In genomic region chr1:230701895-230702768, GRCh38 we compare ENCODE assay signal across 24 cellular contexts. TPM values are rescaled to one million over a fixed set of nuclear protein-coding genes. Genes with fewer than 3 reads are reported as not detected.
DNase-seq lines count a peak whose midpoint lies in the region; ATAC-seq, FAIRE-seq and TF ChIP-seq lines count a peak whose summit lies in the region.
"Had no signal": no experiment of that assay in that cellular context is flagged by ENCODE, and none has a peak within 500 bp of the region (broad histone marks: within the 10 kb centered on the region; RNA-seq: fewer than 3 reads in every experiment).

No MANE protein-coding gene starts in this region.

- no peaks in the 10 kb centered on the region for H3K36me3 Mint-ChIP-seq in MCF 10A (ENCODE audit: insufficient read depth, unreplicated experiment)

- no peak overlapping the region for H3K27ac ChIP-seq in HCT116 (ENCODE audit: low read depth, low read length)
- H3K27ac ChIP-seq in esophagus muscularis mucosa (replicated peaks in 1 of 4), result no peak overlapping the region
- H3K27ac ChIP-seq in stomach, result peak overlapping the region; percentile 11 to 74 (median 64)
- H3K27ac ChIP-seq in SK-N-SH (ENCODE audit: low read depth in 2 of 2, low read length in 1 of 2), result no peak overlapping the region
- H3K27ac ChIP-seq: A549; BLaER1 treated with 17β-estradiol and CSF1 and Interleukin-3, amounts not matched to agents 10 nM and 100 nM; HL-60; RWPE1 had no signal

- no peaks in the 10 kb centered on the region for H3K9me3 Mint-ChIP-seq in MCF 10A (ENCODE audit: unreplicated experiment)
- H3K9me3 Mint-ChIP-seq: CD4-positive, alpha-beta T cell had no signal

- DNase-seq in HCT116 (ENCODE audit: low read depth, low spot score) (no peak), SW480 (ENCODE audit: low spot score) (peak; percentile 53), esophagus muscularis mucosa (ENCODE audit: extremely low spot score) (peak; percentile 84), stomach (no peak), D721Med (ENCODE audit: insufficient read length, low spot score) (no peak), SK-N-SH (no peak), MCF 10A (ENCODE audit: unreplicated experiment) (no peak)
- DNase-seq: AML-193; CD4-positive, alpha-beta T cell; GDM1; GOT3; HCEC 1CT; KBM-7; NCI-H1048; NCI-H1694; NCI-H2081; NCI-H226; SHP77 had no signal

- FAIRE-seq in D721Med (lab: Jason Lieb, UNC), result no peak
- FAIRE-seq: A549, GM12878 had no signal

- H3K4me2 ChIP-seq in HCT116 (ENCODE audit: low read length) (peak overlapping the region; percentile 36), SK-N-SH (no peak overlapping the region)
- H3K4me2 ChIP-seq: A549 had no signal

- TF ChIP-seq RAD21 in HCT116 (IDR thresholded peaks at IDR 0.05; ENCODE audit: low read depth) (no peak), SK-N-SH (IDR thresholded peaks at IDR 0.05; ENCODE audit: low read length) (no peak)

- H3K9me3 ChIP-seq in HCT116 (ENCODE audit: control insufficient read depth in 1 of 2, insufficient read depth in 1 of 2, low read depth in 1 of 2, low read length in 2 of 2), result no peaks in the 10 kb centered on the region
- no peaks in the 10 kb centered on the region for H3K9me3 ChIP-seq in esophagus muscularis mucosa
- H3K9me3 ChIP-seq in stomach, result no peaks in the 10 kb centered on the region
- no peaks in the 10 kb centered on the region for H3K9me3 ChIP-seq in SK-N-SH
- H3K9me3 ChIP-seq: A549; BLaER1 treated with 17β-estradiol and CSF1 and Interleukin-3, amounts not matched to agents 10 nM and 100 nM had no signal

- peaks cover 14 to 16% of the 10 kb centered on the region in 2 experiments for H3K4me1 ChIP-seq in HCT116 (ENCODE audit: control insufficient read depth in 1 of 2, insufficient read depth in 2 of 2, low read length in 2 of 2)
- no peaks in the 10 kb centered on the region for H3K4me1 ChIP-seq in esophagus muscularis mucosa
- H3K4me1 ChIP-seq in stomach, result peaks cover 0 to 22% (median 8%) of the 10 kb centered on the region in 4 donors
- no peaks in the 10 kb centered on the region for H3K4me1 ChIP-seq in SK-N-SH (ENCODE audit: control insufficient read depth in 1 of 2, insufficient read depth in 2 of 2, low read depth in 1 of 2, low read length in 1 of 2)
- H3K4me1 ChIP-seq: A549 had no signal

- H3K4me1 Mint-ChIP-seq in MCF 10A (ENCODE audit: insufficient read depth, unreplicated experiment), result no peaks in the 10 kb centered on the region

- H3K36me3 ChIP-seq in HCT116 (ENCODE audit: control insufficient read depth in 1 of 2, insufficient read depth in 2 of 2, low read length in 2 of 2) (no peaks in the 10 kb centered on the region), esophagus muscularis mucosa (peaks cover 0 to 37% (median 0%) of the 10 kb centered on the region in 4 donors), stomach (no peaks in the 10 kb centered on the region), SK-N-SH (replicated peaks in 1 of 2; ENCODE audit: control insufficient read depth in 1 of 2, insufficient read depth in 2 of 2, low read length in 1 of 2) (no peaks in the 10 kb centered on the region)
- H3K36me3 ChIP-seq: BLaER1 treated with 17β-estradiol and CSF1 and Interleukin-3, amounts not matched to agents 10 nM and 100 nM had no signal

- H3K27ac Mint-ChIP-seq in MCF 10A (ENCODE audit: low read depth, unreplicated experiment), result no peak overlapping the region
- H3K27ac Mint-ChIP-seq: CD4-positive, alpha-beta T cell had no signal

- POLR2A ChIA-PET in HCT116 (lab: Charles Lee), result no interaction called here
- POLR2A ChIA-PET in SK-N-SH (lab: Yijun Ruan, JAX), result no interaction called here
- POLR2A ChIA-PET in MCF 10A (lab: Yijun Ruan, JAX), result interaction anchor here (0.7 to 1.0 kb wide), 2 partner anchors 59 to 350 kb away, joined by 3 read pairs; partner anchors contain the start of gene COG2

- BruUV-seq in HCT116 (replicated peaks; lab: Mats Ljungman, UMichigan) (no TSS peak), MCF 10A (replicated peaks; lab: Mats Ljungman, UMichigan) (no TSS peak)

- H2AFZ ChIP-seq in HCT116 (ENCODE audit: low read depth, low read length, poor library complexity, severe bottlenecking) (no peak overlapping the region), SK-N-SH (ENCODE audit: low read depth) (no peak overlapping the region)

- H3K79me2 ChIP-seq in HCT116 (ENCODE audit: insufficient read depth, low read length), result no peaks in the 10 kb centered on the region
- H3K79me2 ChIP-seq in SK-N-SH (ENCODE audit: insufficient read depth), result no peaks in the 10 kb centered on the region

- intact Hi-C loops in HCT116 (cut with micrococcal nuclease), result no loop called here
- intact Hi-C loops in esophagus muscularis mucosa (cut with DNase I), result no loop called here
- intact Hi-C loops in stomach (cut with DNase I; ENCODE audit: low total_unique reads), result no loop called here
- intact Hi-C loops in MCF 10A (cut with micrococcal nuclease), result no loop called here

- WGBS in esophagus muscularis mucosa, result 89% methylated on average over 19 of the region's 19 CpGs
- WGBS in stomach, 5 donors, result 59 to 72% (median 69%) methylated on average over 19 of the region's 19 CpGs
- WGBS in SK-N-SH (ENCODE audit: low lambda C conversion rate), result 74% methylated on average over 18 of the region's 19 CpGs

- CTCF ChIA-PET in HCT116 (lab: Charles Lee) (no interaction called here), SK-N-SH (lab: Yijun Ruan, JAX) (interaction anchor here (1.5 kb wide), 1 partner anchor 12 kb away, joined by 4 read pairs; no protein-coding TSS in a partner anchor), MCF 10A (lab: Yijun Ruan, JAX) (interaction anchor here (0.6 kb wide), 1 partner anchor 17 kb away, joined by 3 read pairs; no protein-coding TSS in a partner anchor)

- no peaks in the 10 kb centered on the region for H3K9me2 ChIP-seq in HCT116 (ENCODE audit: insufficient read depth)
- no peaks in the 10 kb centered on the region for H3K9me2 ChIP-seq in SK-N-SH

- H3K27me3 Mint-ChIP-seq in MCF 10A (ENCODE audit: insufficient read depth, unreplicated experiment), result peaks cover 14% of the 10 kb centered on the region

- RAD21 ChIA-PET in HCT116 (lab: Charles Lee; ENCODE audit: low non-redundant PET in 1 of 2, low total read pairs in 2 of 2, uncharacterized antibody in 2 of 2, unreplicated experiment in 2 of 2), result no interaction called here

- H3K27me3 ChIP-seq in HCT116 (ENCODE audit: insufficient read depth, low read length) (peaks cover 4% of the 10 kb centered on the region; the same call in 1 of the 2 replicates), esophagus muscularis mucosa (no peaks in the 10 kb centered on the region), stomach (no peaks in the 10 kb centered on the region), SK-N-SH (ENCODE audit: insufficient read depth) (no peaks in the 10 kb centered on the region)
- H3K27me3 ChIP-seq: BLaER1 treated with 17β-estradiol and CSF1 and Interleukin-3, amounts not matched to agents 10 nM and 100 nM had no signal

- ATAC-seq in HCT116, result no peak
- ATAC-seq: GM12878 had no signal

- H3K9ac ChIP-seq in HCT116 (ENCODE audit: low read length), result no peak overlapping the region
- H3K9ac ChIP-seq in SK-N-SH, result no peak overlapping the region
- H3K9ac ChIP-seq: BLaER1 treated with 17β-estradiol and CSF1 and Interleukin-3, amounts not matched to agents 10 nM and 100 nM had no signal

- TF ChIP-seq EP300 in esophagus muscularis mucosa (IDR thresholded peaks at IDR 0.05) (no peak), stomach (IDR thresholded peaks at IDR 0.05) (no peak), SK-N-SH (IDR thresholded peaks at IDR 0.05; ENCODE audit: borderline replicate concordance in 1 of 2, low read depth in 1 of 2, low read length in 1 of 2) (no peak)

- H4K20me1 ChIP-seq in HCT116 (ENCODE audit: insufficient read depth) (no peaks in the 10 kb centered on the region), SK-N-SH (ENCODE audit: insufficient read depth) (no peaks in the 10 kb centered on the region)
- H4K20me1 ChIP-seq: BLaER1 treated with 17β-estradiol and CSF1 and Interleukin-3, amounts not matched to agents 10 nM and 100 nM had no signal

- TF ChIP-seq CTCF in HCT116 (IDR thresholded peaks at IDR 0.05 in 2 of 3, conservative IDR thresholded peaks at IDR 0.05 in 1 of 3; ENCODE audit: borderline replicate concordance in 1 of 3, insufficient read depth in 1 of 3, low read depth in 2 of 3, low read length in 2 of 3) (no peak), esophagus muscularis mucosa (IDR thresholded peaks at IDR 0.05) (no peak), stomach (IDR thresholded peaks at IDR 0.05) (no peak), D721Med (IDR thresholded peaks at IDR 0.05; ENCODE audit: insufficient read depth, missing control alignments) (no peak), SK-N-SH (IDR thresholded peaks at IDR 0.05) (no peak), MCF 10A (IDR thresholded peaks at IDR 0.05; ENCODE audit: unreplicated experiment) (no peak)

- no peak overlapping the region for H3K4me3 Mint-ChIP-seq in MCF 10A (ENCODE audit: unreplicated experiment)
- H3K4me3 Mint-ChIP-seq: CD4-positive, alpha-beta T cell had no signal

- no peaks in the 10 kb centered on the region for H3F3A ChIP-seq in SK-N-SH (replicated peaks; ENCODE audit: insufficient read depth)

- TF ChIP-seq POLR2A in HCT116 (IDR thresholded peaks at IDR 0.05; ENCODE audit: borderline replicate concordance, extremely low read depth, insufficient read depth, insufficient read length) (no peak), esophagus muscularis mucosa (IDR thresholded peaks at IDR 0.05; ENCODE audit: low read depth) (no peak), stomach (IDR thresholded peaks at IDR 0.05) (no peak)

- H3K4me3 ChIP-seq in HCT116 (replicated peaks in 1 of 2; ENCODE audit: low read depth in 1 of 2, low read length in 2 of 2) (no peak overlapping the region), esophagus muscularis mucosa (no peak overlapping the region), stomach (no peak overlapping the region), SK-N-SH (ENCODE audit: low read depth in 2 of 2, low read length in 1 of 2) (no peak overlapping the region)
- H3K4me3 ChIP-seq: A549; BLaER1 treated with 17β-estradiol and CSF1 and Interleukin-3, amounts not matched to agents 10 nM and 100 nM; GM12878 had no signal

RNA-seq across cellular contexts. Expression of gene AGT, which starts 11.8 kb away (rescaled TPM):
- total RNA-seq in HCT116 (2021; ENCODE audit: unreplicated experiment) (0.93 TPM), esophagus muscularis mucosa (10 to 100 TPM in 3 of 4 donors, 1 to 10 TPM in 1; 3.7 to 15.3 (median 12.3) TPM), stomach (1 to 10 TPM in 2 of 5 donors, under 1 TPM in 1, not detected in 2; 0.29 to 9.9 (median 3.7) TPM), MCF 10A (2022) (not detected in 2 replicates)
- 0.04 TPM in 1 of 2 replicates, not detected in the other for polyA plus RNA-seq in HCT116 (2012)
- polyA plus RNA-seq in stomach (1 to 10 TPM in 2 of 3 donors, under 1 TPM in 1; 0.65 to 8.1 (median 4.0) TPM), SK-N-SH (2012; rRNA removed) (0.39 and 0.41 TPM in 2 replicates)
- 0.17 and 0.18 TPM in 2 replicates for polyA plus RNA-seq in SK-N-SH (2012; cell fraction: cytosol; rRNA removed)
- 0.67 and 0.83 TPM in 2 replicates for polyA plus RNA-seq in SK-N-SH (2012; cell fraction: nucleus; rRNA removed)
- total RNA-seq: CD4-positive, alpha-beta T cell; SK-MEL-5 had no signal
- polyA plus RNA-seq: GM12878 had no signal

RNA-seq across cellular contexts. Expression of gene CAPN9, which starts 45.1 kb away (rescaled TPM):
- total RNA-seq in HCT116 (2021; ENCODE audit: unreplicated experiment) (not detected), esophagus muscularis mucosa (not detected), stomach (10 to 100 TPM; 29.5 to 68.3 (median 53.8) TPM), MCF 10A (2022) (not detected in 2 replicates)
- polyA plus RNA-seq in HCT116 (2012), result not detected in 2 replicates
- polyA plus RNA-seq in stomach (10 to 100 TPM in 2 of 3 donors, 1 to 10 TPM in 1; 2.6 to 48.3 (median 14.7) TPM), SK-N-SH (2012; rRNA removed) (not detected in 2 replicates)
- not detected in 2 replicates for polyA plus RNA-seq in SK-N-SH (2012; cell fraction: cytosol; rRNA removed)
- not detected in 2 replicates for polyA plus RNA-seq in SK-N-SH (2012; cell fraction: nucleus; rRNA removed)
- total RNA-seq: CD4-positive, alpha-beta T cell; GM12878; SK-MEL-5 had no signal
- polyA plus RNA-seq: A549, GM12878 had no signal

RNA-seq across cellular contexts. Expression of gene COG2, which starts 59.9 kb away (rescaled TPM):
- total RNA-seq in HCT116 (2021; ENCODE audit: unreplicated experiment) (28.6 TPM), esophagus muscularis mucosa (10 to 100 TPM; 20.9 to 23.9 (median 22.5) TPM), stomach (10 to 100 TPM; 16.5 to 51.3 (median 34.8) TPM), MCF 10A (2022) (39.5 and 46.7 TPM in 2 replicates)
- polyA plus RNA-seq in HCT116 (2012), result 8.7 and 13.4 TPM in 2 replicates
- polyA plus RNA-seq in stomach (10 to 100 TPM in 2 of 3 donors, 1 to 10 TPM in 1; 8.9 to 16.8 (median 11.3) TPM), SK-N-SH (2012; rRNA removed) (11.0 and 12.3 TPM in 2 replicates)
- polyA plus RNA-seq in SK-N-SH (2012; cell fraction: cytosol; rRNA removed), result 12.4 TPM in 2 replicates
- polyA plus RNA-seq in SK-N-SH (2012; cell fraction: nucleus; rRNA removed), result 17.4 and 22.9 TPM in 2 replicates

Comparison
In these comparisons a context has a peak if more than half of its experiments do, and no peak if none do; other contexts are left out.
1. DNase-seq: peak in SW480 (single experiment) and esophagus muscularis mucosa (single experiment); none in HCT116 (single experiment), stomach (single experiment), D721Med (single experiment), SK-N-SH (single experiment) and MCF 10A (single experiment).
2. H3K27ac ChIP-seq: peak in stomach (5 of 5); none in HCT116 (single experiment), esophagus muscularis mucosa (0 of 4) and SK-N-SH (0 of 2).
3. RNA of gene CAPN9, which starts 45.1 kb away (total RNA-seq): 29.5 to 68.3 TPM in stomach; not detected in HCT116 (single experiment), not detected in esophagus muscularis mucosa and not detected in MCF 10A; every median in the first group is over 10 times any median in the second.